11 cellular contexts compared by ENCODE assay signal in the genomic region with DNA sequence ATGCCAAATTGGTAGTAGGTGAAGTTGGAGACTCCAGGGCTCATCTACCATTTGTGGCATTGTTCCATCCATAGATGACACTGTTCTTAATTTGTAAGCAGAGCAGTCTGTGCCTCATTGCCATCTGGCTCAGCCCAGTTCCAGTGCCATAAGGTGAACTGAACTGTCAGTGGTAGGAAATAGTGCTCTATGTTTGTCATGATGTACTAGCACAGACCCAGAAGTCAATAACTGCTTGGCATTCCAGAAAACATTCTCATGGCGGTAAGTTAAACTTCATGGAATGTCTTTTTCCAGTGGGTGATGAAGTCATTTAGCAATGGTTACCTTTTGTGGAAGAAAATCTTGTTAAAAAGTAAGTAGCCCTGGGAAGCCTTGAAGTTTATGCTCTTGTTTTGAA.
DNase-seq lines count a peak whose midpoint lies in the region; ATAC-seq, FAIRE-seq and TF ChIP-seq lines count a peak whose summit lies in the region.
"Had no signal": no experiment of that assay in that cellular context is flagged by ENCODE, and none has a peak within 500 bp of the region (broad histone marks: within the 10 kb centered on the region; RNA-seq: fewer than 3 reads in every experiment).

No MANE protein-coding gene starts in this region.

- TF ChIP-seq CTCF in AG04449 (IDR thresholded peaks at IDR 0.05; ENCODE audit: insufficient read depth, low read length, missing control alignments) (no peak), right lobe of liver (IDR thresholded peaks at IDR 0.05) (no peak), Peyer's patch (IDR thresholded peaks at IDR 0.05) (no peak)

- POLR2A ChIA-PET in AG04449 (lab: Yijun Ruan, JAX) = no interaction called here

- H3K27ac ChIP-seq in right lobe of liver (peak overlapping the region in 1 of 3 donors; percentile 6), Peyer's patch (no peak overlapping the region)
- H3K27ac ChIP-seq: C4-2B had no signal

- H3K4me3 ChIP-seq in AG04449 (ENCODE audit: low read depth, low read length) = no peak overlapping the region
- no peak overlapping the region for H3K4me3 ChIP-seq in right lobe of liver
- no peak overlapping the region for H3K4me3 ChIP-seq in Peyer's patch
- H3K4me3 ChIP-seq: GM23338 had no signal

- CTCF ChIA-PET in AG04449 (lab: Yijun Ruan, JAX) = interaction anchor here (1.1 kb wide), 1 partner anchor 14 kb away, joined by 3 read pairs; no protein-coding TSS in a partner anchor

- intact Hi-C loops in right lobe of liver (cut with DNase I) = no loop called here

- peak; percentile 62 to 98 (median 80) for ATAC-seq in right lobe of liver
- no peak for ATAC-seq in HG02610 (IDR thresholded peaks at IDR 0.05; ENCODE audit: unreplicated experiment)
- ATAC-seq in HG02870 (IDR thresholded peaks at IDR 0.05; ENCODE audit: unreplicated experiment) = no peak
- ATAC-seq in GM21390 (IDR thresholded peaks at IDR 0.05; ENCODE audit: unreplicated experiment) = no peak
- ATAC-seq: GM23338 had no signal

- TF ChIP-seq POLR2A in right lobe of liver (IDR thresholded peaks at IDR 0.05) (no peak), Peyer's patch (IDR thresholded peaks at IDR 0.05) (no peak)

- H3K27me3 ChIP-seq in right lobe of liver = no peaks in the 10 kb centered on the region
- no peaks in the 10 kb centered on the region for H3K27me3 ChIP-seq in Peyer's patch

- H3K36me3 ChIP-seq in right lobe of liver (no peaks in the 10 kb centered on the region), Peyer's patch (no peaks in the 10 kb centered on the region)

- 40% methylated on average over 1 of the region's 1 CpG for WGBS in right lobe of liver (ENCODE audit: insufficient coverage, low coverage, low lambda C conversion rate, missing lambda C conversion rate)

- H3K9me3 ChIP-seq in right lobe of liver = no peaks in the 10 kb centered on the region
- peaks cover 0 to 8% (median 0%) of the 10 kb centered on the region in 4 donors for H3K9me3 ChIP-seq in Peyer's patch

- DNase-seq in AG04449 (ENCODE audit: low read depth, low spot score) (peak; percentile 93), HTR-8/SVneo (ENCODE audit: insufficient read length, low spot score) (peak; percentile 60), cerebellar cortex (ENCODE audit: low spot score) (peak; percentile 98), right lobe of liver (peak in 1 of 3 donors; percentile 25), Peyer's patch (no peak)
- DNase-seq: naive B cell had no signal

- peaks cover 0 to 12% (median 0%) of the 10 kb centered on the region in 4 donors for H3K4me1 ChIP-seq in right lobe of liver
- H3K4me1 ChIP-seq in Peyer's patch = no peaks in the 10 kb centered on the region

- peak; percentile 98 for FAIRE-seq in HTR-8/SVneo (lab: Jason Lieb, UNC)

Comparison
In these comparisons a context has a peak if more than half of its experiments do, and no peak if none do; other contexts are left out.
1. DNase-seq: peak in AG04449 (single experiment), HTR-8/SVneo (single experiment) and cerebellar cortex (single experiment); none in Peyer's patch (0 of 3).
2. ATAC-seq: peak in right lobe of liver (4 of 4); none in HG02610 (single experiment), HG02870 (single experiment) and GM21390 (single experiment).